ENCODE assay signal across 23 cellular contexts in the genomic region with DNA sequence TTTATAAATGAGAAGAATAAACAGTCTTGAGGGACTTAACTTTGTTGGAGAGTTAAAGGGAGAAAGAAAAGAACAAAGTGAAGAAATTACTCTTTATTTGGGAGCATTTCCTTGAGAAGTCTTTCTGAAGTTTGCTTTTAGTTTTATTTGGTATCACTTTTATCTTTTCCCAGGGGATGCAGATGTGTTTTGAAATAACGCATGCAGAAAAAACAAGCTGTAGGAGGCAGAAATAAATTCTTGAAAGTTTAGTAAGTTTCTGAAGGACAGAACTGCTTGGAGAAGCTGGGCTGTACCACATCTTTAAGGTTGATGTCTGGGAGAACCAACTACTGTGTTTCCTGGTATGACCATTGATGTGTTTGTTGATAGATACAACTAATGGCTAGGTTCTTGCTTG.
"Had no signal": no experiment of that assay in that cellular context is flagged by ENCODE, and none has a peak within 500 bp of the region (broad histone marks: within the 10 kb centered on the region; RNA-seq: fewer than 3 reads in every experiment).

No MANE protein-coding gene starts in this region.

- H3K27me3 ChIP-seq: brain microvascular endothelial cell, colonic mucosa had no signal

- ATAC-seq: activated CD4-positive, alpha-beta T cell treated with anti-CD3 and anti-CD28 coated beads for 36 hours; natural killer cell treated with Interleukin-12 subunit alpha and Interleukin-12 subunit beta and Interleukin-15 and Interleukin-18, amount 100 ng/mL, for 72 hours; T-cell; WTC11 had no signal

- H3K9me3 ChIP-seq: colonic mucosa had no signal

- H3K36me3 Mint-ChIP-seq: activated naive CD8-positive, alpha-beta T cell treated with anti-CD3 and anti-CD28 coated beads, Interleukin-2, amount 10 ng/mL, durations not matched to agents 7 days and 5 days; mesothelial cell of epicardium; natural killer cell treated with Interleukin-12 subunit alpha and Interleukin-12 subunit beta and Interleukin-15 and Interleukin-18, amount 100 ng/mL, for 72 hours; T-cell had no signal

- H3K27me3 Mint-ChIP-seq: activated CD4-positive, alpha-beta T cell treated with anti-CD3 and anti-CD28 coated beads for 36 hours; activated naive CD8-positive, alpha-beta T cell treated with anti-CD3 and anti-CD28 coated beads, Interleukin-2, amount 10 ng/mL, durations not matched to agents 7 days and 5 days; natural killer cell treated with Interleukin-12 subunit alpha and Interleukin-12 subunit beta and Interleukin-15 and Interleukin-18, amount 100 ng/mL, for 72 hours; T-cell had no signal

- DNase-seq: activated CD4-positive, alpha-beta T cell treated with anti-CD3 and anti-CD28 coated beads for 36 hours; activated CD4-positive, alpha-beta T cell treated with anti-CD3 and anti-CD28 coated beads, Interleukin-2, amount 50 U/mL, for 48 hours; activated naive CD4-positive, alpha-beta T cell; activated naive CD8-positive, alpha-beta T cell treated with anti-CD3 and anti-CD28 coated beads, Interleukin-2, amount 10 ng/mL, durations not matched to agents 7 days and 5 days; anterior cingulate cortex; brain microvascular endothelial cell; central memory CD4-positive, alpha-beta T cell; colonic mucosa; erythroblast; glutamatergic neuron; hippocampal formation; islet precursor cell; occipital lobe; posterior cingulate gyrus; stimulated activated CD4-positive, alpha-beta T cell treated with anti-CD3 and anti-CD28 coated beads, Interleukin-12 subunit alpha, Interleukin-12 subunit beta, amount 100 ng/mL, for 4 hours; stimulated activated CD4-positive, alpha-beta T cell treated with anti-CD3 and anti-CD28 coated beads, Interleukin-1b, Interleukin-23, amount 100 ng/mL, for 48 hours; stimulated activated CD8-positive, alpha-beta memory T cell treated with anti-CD3 and anti-CD28 coated beads, Interleukin-4, amount 100 ng/mL, for 48 hours; stimulated activated naive CD4-positive, alpha-beta T cell; T-cell had no signal

- H3K4me3 Mint-ChIP-seq: activated CD4-positive, alpha-beta T cell treated with anti-CD3 and anti-CD28 coated beads for 36 hours; activated naive CD8-positive, alpha-beta T cell treated with anti-CD3 and anti-CD28 coated beads, Interleukin-2, amount 10 ng/mL, durations not matched to agents 7 days and 5 days; mesothelial cell of epicardium; natural killer cell treated with Interleukin-12 subunit alpha and Interleukin-12 subunit beta and Interleukin-15 and Interleukin-18, amount 100 ng/mL, for 72 hours; T-cell; WTC11 had no signal

- H3K36me3 ChIP-seq: brain microvascular endothelial cell, colonic mucosa had no signal

- H3K4me3 ChIP-seq: colonic mucosa, lung had no signal

- H3K4me1 ChIP-seq: colonic mucosa had no signal

- H3K4me1 Mint-ChIP-seq: activated CD4-positive, alpha-beta T cell treated with anti-CD3 and anti-CD28 coated beads for 36 hours; activated naive CD8-positive, alpha-beta T cell treated with anti-CD3 and anti-CD28 coated beads, Interleukin-2, amount 10 ng/mL, durations not matched to agents 7 days and 5 days; T-cell had no signal

- H3K27ac Mint-ChIP-seq: activated CD4-positive, alpha-beta T cell treated with anti-CD3 and anti-CD28 coated beads for 36 hours; activated naive CD8-positive, alpha-beta T cell treated with anti-CD3 and anti-CD28 coated beads, Interleukin-2, amount 10 ng/mL, durations not matched to agents 7 days and 5 days; mesothelial cell of epicardium; natural killer cell treated with Interleukin-12 subunit alpha and Interleukin-12 subunit beta and Interleukin-15 and Interleukin-18, amount 100 ng/mL, for 72 hours; T-cell; WTC11 had no signal

- H3K27ac ChIP-seq: brain microvascular endothelial cell, colonic mucosa had no signal
